In genomic region chr10:102965455-102965854, GRCh38 we compare ENCODE assay signal across 13 cellular contexts. TPM values are rescaled to one million over a fixed set of nuclear protein-coding genes. Genes with fewer than 3 reads are reported as not detected.
DNase-seq lines count a peak whose midpoint lies in the region; ATAC-seq and TF ChIP-seq lines count a peak whose summit lies in the region.
"Had no signal": no experiment of that assay in that cellular context is flagged by ENCODE, and none has a peak within 500 bp of the region (broad histone marks: within the 10 kb centered on the region; RNA-seq: fewer than 3 reads in every experiment).

No MANE protein-coding gene starts in this region.

- intact Hi-C loops in IMR-90 (cut with micrococcal nuclease) (no loop called here), ovary (cut with DNase I) (no loop called here), Right ventricle myocardium superior (cut with DNase I) (no loop called here)

- H4K8ac ChIP-seq in IMR-90 (ENCODE audit: low read depth in 2 of 2, low read length in 2 of 2), result no peak overlapping the region

- POLR2A ChIA-PET in IMR-90 (lab: Charles Lee; ENCODE audit: unreplicated experiment), result no interaction called here

- H4K91ac ChIP-seq in IMR-90 (ENCODE audit: insufficient read depth, low read depth, low read length), result no peak overlapping the region

- no peak overlapping the region for H2AK9ac ChIP-seq in IMR-90 (replicated peaks; ENCODE audit: low read depth, low read length, poor library complexity)

- H3K79me1 ChIP-seq in IMR-90 (ENCODE audit: low read depth in 1 of 2, low read length in 2 of 2), result peaks cover 8 to 58% of the 10 kb centered on the region in 2 experiments

- H3K4me2 ChIP-seq in IMR-90 (ENCODE audit: low read depth, low read length), result no peak overlapping the region

- no peak for TF ChIP-seq RAD21 in IMR-90 (IDR thresholded peaks at IDR 0.05; ENCODE audit: low read length)

- no peaks in the 10 kb centered on the region for H3K36me3 Mint-ChIP-seq in mesothelial cell of epicardium

- peak; percentile 46; the same call in 1 of the 2 replicates for ATAC-seq in IMR-90 (ENCODE audit: low read depth)
- no peak for ATAC-seq in Right ventricle myocardium superior (ENCODE audit: poor library complexity)
- ATAC-seq: GM12878 had no signal

- DNase-seq in IMR-90 (no peak), fibroblast of the aortic adventitia (ENCODE audit: low read depth) (peak; percentile 26), mesothelial cell of epicardium (ENCODE audit: low spot score in 2 of 2, unreplicated experiment in 2 of 2) (no peak), ovary (no peak), Right ventricle myocardium superior (no peak), D341Med (ENCODE audit: low spot score) (no peak), CD1c-positive myeloid dendritic cell (ENCODE audit: extremely low spot score) (no peak)
- DNase-seq: BE2C; CD4-positive, alpha-beta memory T cell; GDM1; NCI-H187 treated with DMSO at 0.1 percent for 48 hours; NCI-H526 treated with DMSO at 0.1 percent for 48 hours had no signal

- H3K23ac ChIP-seq in IMR-90 (ENCODE audit: low read depth, low read length), result no peak overlapping the region

- H3K27me3 ChIP-seq in IMR-90 (ENCODE audit: control insufficient read depth, insufficient read depth, low read length) (no peaks in the 10 kb centered on the region), ovary (no peaks in the 10 kb centered on the region)
- H3K27me3 ChIP-seq: BE2C had no signal

- no peak overlapping the region for H3K9ac ChIP-seq in IMR-90 (ENCODE audit: low read depth, low read length)

- TF ChIP-seq CTCF in IMR-90 (conservative IDR thresholded peaks at IDR 0.05; ENCODE audit: low read depth, low read length), result no peak
- no peak for TF ChIP-seq CTCF in fibroblast of the aortic adventitia (IDR thresholded peaks at IDR 0.05; ENCODE audit: insufficient read depth, low read length)
- TF ChIP-seq CTCF in mesothelial cell of epicardium (IDR thresholded peaks at IDR 0.05; ENCODE audit: unreplicated experiment), result no peak
- no peak for TF ChIP-seq CTCF in ovary (IDR thresholded peaks at IDR 0.05)

- no peak overlapping the region for H3K4ac ChIP-seq in IMR-90 (ENCODE audit: low read depth, low read length)

- H3K27ac ChIP-seq in IMR-90 (ENCODE audit: insufficient read depth, low read length), result no peak overlapping the region
- peak overlapping the region in 1 of 2 donors; percentile 48 for H3K27ac ChIP-seq in ovary

- H2BK120ac ChIP-seq in IMR-90 (ENCODE audit: low read depth, low read length), result no peak overlapping the region

- no peak overlapping the region for H2BK20ac ChIP-seq in IMR-90 (ENCODE audit: low read depth, low read length)

- no peak overlapping the region for H2BK5ac ChIP-seq in IMR-90 (ENCODE audit: low read depth, low read length, poor library complexity, severe bottlenecking)

- H3K9me3 Mint-ChIP-seq in mesothelial cell of epicardium, result no peaks in the 10 kb centered on the region
- H3K9me3 Mint-ChIP-seq: CD4-positive, alpha-beta memory T cell had no signal

- no TSS peak for BruUV-seq in IMR-90 (replicated peaks; lab: Mats Ljungman, UMichigan)

- no peaks in the 10 kb centered on the region for H3K27me3 Mint-ChIP-seq in mesothelial cell of epicardium (ENCODE audit: low read depth)
- H3K27me3 Mint-ChIP-seq: CD4-positive, alpha-beta memory T cell had no signal

- no peak overlapping the region for H3K14ac ChIP-seq in IMR-90 (replicated peaks; ENCODE audit: low read depth, low read length)

- peak overlapping the region; percentile 31 for H3K4me3 Mint-ChIP-seq in mesothelial cell of epicardium
- H3K4me3 Mint-ChIP-seq: CD4-positive, alpha-beta memory T cell had no signal

- TF ChIP-seq POLR2A in IMR-90 (IDR thresholded peaks at IDR 0.05; ENCODE audit: low read depth, low read length), result no peak
- TF ChIP-seq POLR2A in ovary (IDR thresholded peaks at IDR 0.05), result no peak

- H2AK5ac ChIP-seq in IMR-90 (ENCODE audit: low read depth, low read length), result no peak overlapping the region

- no peak overlapping the region for H4K5ac ChIP-seq in IMR-90 (ENCODE audit: low read depth, low read length)

- peaks cover 11% of the 10 kb centered on the region for H3K4me1 ChIP-seq in IMR-90 (ENCODE audit: control insufficient read depth, insufficient read depth, low read length)
- H3K4me1 ChIP-seq in ovary (ENCODE audit: insufficient read depth), result peaks cover 10% of the 10 kb centered on the region

- peaks cover 25% of the 10 kb centered on the region for H3K4me1 Mint-ChIP-seq in mesothelial cell of epicardium

- H2AFZ ChIP-seq in IMR-90 (replicated peaks; ENCODE audit: low read length, poor library complexity), result no peak overlapping the region

- no peak overlapping the region for H2BK15ac ChIP-seq in IMR-90 (ENCODE audit: low read depth, low read length)

- H3K18ac ChIP-seq in IMR-90 (ENCODE audit: low read depth, low read length), result no peak overlapping the region

- dilution Hi-C loops in IMR-90 (cut with HindIII; ENCODE audit: low sequenced_read_pairs, unreplicated experiment), result no loop called here

- in situ Hi-C loops in IMR-90 (cut with MboI; ENCODE audit: low sequenced_read_pairs), result no loop called here

- H3K36me3 ChIP-seq in IMR-90 (ENCODE audit: control insufficient read depth, insufficient read depth, low read length) (no peaks in the 10 kb centered on the region), ovary (no peaks in the 10 kb centered on the region)
- H3K36me3 ChIP-seq: BE2C had no signal

- peaks cover 3% of the 10 kb centered on the region; the same call in 1 of the 2 replicates for H4K20me1 ChIP-seq in IMR-90 (ENCODE audit: insufficient read depth, low read length)

- H3K9me3 ChIP-seq in IMR-90 (ENCODE audit: control insufficient read depth, insufficient read depth, low read length) (no peaks in the 10 kb centered on the region), ovary (no peaks in the 10 kb centered on the region)
- H3K9me3 ChIP-seq: BE2C had no signal

- TF ChIP-seq EP300 in ovary (IDR thresholded peaks at IDR 0.05), result no peak

- WGBS in IMR-90 (ENCODE audit: extremely low coverage in 2 of 2, insufficient read length in 1 of 2), 2 experiments, result no CpG with 5 or more reads among the region's 2 CpGs
- whole genome bisulfite sequencing in ovary, 3 donors, result 5 to 12% (median 6%) methylated on average over 2 of the region's 2 CpGs

- no peak overlapping the region for H3K56ac ChIP-seq in IMR-90 (ENCODE audit: extremely low read depth, insufficient read depth, low read length)

- H3K4me3 ChIP-seq in IMR-90 (ENCODE audit: insufficient read depth, low read depth, low read length) (no peak overlapping the region), fibroblast of the aortic adventitia (ENCODE audit: low read depth, low read length) (no peak overlapping the region), ovary (no peak overlapping the region)
- H3K4me3 ChIP-seq: GM12878 had no signal

- H3K27ac Mint-ChIP-seq in mesothelial cell of epicardium, result peak overlapping the region; percentile 88
- H3K27ac Mint-ChIP-seq: CD4-positive, alpha-beta memory T cell had no signal

- CTCF ChIA-PET in IMR-90 (lab: Yijun Ruan, JAX), result interaction anchor here (1.1 kb wide), 1 partner anchor 52 kb away, joined by 6 read pairs; no protein-coding TSS in a partner anchor

- peaks cover 12% of the 10 kb centered on the region for H3K9me1 ChIP-seq in IMR-90 (ENCODE audit: insufficient read depth, low read length)

TF ChIP-seq in IMR-90, 13 proteins besides CTCF, POLR2A, EP300 and RAD21:
- TF ChIP-seq MAFK (IDR thresholded peaks at IDR 0.05; ENCODE audit: low read depth, low read length), result no peak
- no peak for TF ChIP-seq ELK1 (IDR thresholded peaks at IDR 0.05; ENCODE audit: borderline replicate concordance, low read depth, low read length)
- TF ChIP-seq MXI1 (IDR thresholded peaks at IDR 0.05; ENCODE audit: borderline replicate concordance, low read depth, low read length), result no peak
- no peak for TF ChIP-seq BHLHE40 (IDR thresholded peaks at IDR 0.05; ENCODE audit: low read depth, low read length)

RNA-seq across cellular contexts. Expression of gene CNNM2, which starts 47.4 kb away (rescaled TPM):
- 5.6 and 6.4 TPM in 2 replicates for total RNA-seq in IMR-90 (2012; rRNA removed)
- 4.7 and 5.6 TPM in 2 replicates for polyA plus RNA-seq in IMR-90 (2012; rRNA removed)
- polyA plus RNA-seq in IMR-90 (2012; cell fraction: cytosol; rRNA removed), result 4.4 and 9.1 TPM in 2 replicates
- polyA plus RNA-seq in IMR-90 (2012; cell fraction: nucleus; rRNA removed; ENCODE audit: low replicate concordance), result 9.1 and 11.0 TPM in 2 replicates
- total RNA-seq in fibroblast of the aortic adventitia (ENCODE audit: low replicate concordance), result 5.7 and 6.1 TPM in 2 replicates
- 10.9 to 12.5 TPM (median 11.4 TPM) in 3 replicates for total RNA-seq in mesothelial cell of epicardium
- 10 to 100 TPM in 2 of 7 donors, 1 to 10 TPM in 5; 6.7 to 15.0 (median 8.9) TPM for total RNA-seq in ovary
- polyA plus RNA-seq in ovary, result 10 to 100 TPM in 1 of 2 donors, 1 to 10 TPM in 1; 5.4 to 12.6 TPM
- 2.6 TPM for total RNA-seq in Right ventricle myocardium superior
